In the genomic region with DNA sequence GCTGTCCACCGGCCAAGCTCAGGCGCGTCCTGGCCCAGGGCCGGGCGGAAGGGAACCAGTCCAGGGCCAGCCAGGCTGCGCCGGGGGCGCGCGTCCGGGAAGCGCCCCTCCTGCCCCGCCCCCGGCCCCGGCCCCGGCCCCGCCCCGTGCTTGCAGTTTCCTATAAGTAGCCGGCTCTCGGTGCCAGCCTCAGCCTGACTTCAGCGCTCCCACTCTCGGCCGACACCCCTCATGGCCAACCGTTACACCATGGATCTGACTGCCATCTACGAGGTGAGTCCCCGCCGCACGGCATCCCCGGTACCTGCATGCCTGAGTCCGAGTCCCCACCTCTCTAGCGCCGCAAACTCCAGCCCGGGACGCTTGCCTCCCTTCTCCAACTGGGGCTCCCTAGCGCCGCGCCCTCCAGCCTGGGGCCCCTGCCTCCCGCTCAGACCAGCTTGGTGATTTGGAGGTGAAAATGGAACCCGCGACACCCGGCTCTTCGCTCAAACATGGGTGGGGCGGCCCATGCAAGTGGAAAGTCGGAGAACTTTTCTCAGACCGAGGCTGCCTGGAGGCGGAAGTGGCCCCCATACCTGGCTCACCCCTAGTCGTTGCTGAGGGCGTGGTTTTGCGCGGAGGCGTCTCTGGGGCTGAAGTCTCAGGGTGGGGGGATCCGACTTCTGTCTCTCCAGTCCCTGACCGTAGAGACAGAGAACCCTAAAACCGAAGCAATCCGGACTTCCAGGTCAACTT, we compare ENCODE assay signal across 1 cellular context.
TF ChIP-seq lines count a peak whose summit lies in the region.

A gene with protein sequence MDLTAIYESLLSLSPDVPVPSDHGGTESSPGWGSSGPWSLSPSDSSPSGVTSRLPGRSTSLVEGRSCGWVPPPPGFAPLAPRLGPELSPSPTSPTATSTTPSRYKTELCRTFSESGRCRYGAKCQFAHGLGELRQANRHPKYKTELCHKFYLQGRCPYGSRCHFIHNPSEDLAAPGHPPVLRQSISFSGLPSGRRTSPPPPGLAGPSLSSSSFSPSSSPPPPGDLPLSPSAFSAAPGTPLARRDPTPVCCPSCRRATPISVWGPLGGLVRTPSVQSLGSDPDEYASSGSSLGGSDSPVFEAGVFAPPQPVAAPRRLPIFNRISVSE (plus strand): TSS at position 192 of the 738 bp plus-strand sequence. CDS start 58 bp downstream, at position 250.

TF ChIP-seq in A549, 52 proteins besides CTCF, POLR2A, EP300 and RAD21 (continued from another document):
- TF ChIP-seq, protein P1, sequence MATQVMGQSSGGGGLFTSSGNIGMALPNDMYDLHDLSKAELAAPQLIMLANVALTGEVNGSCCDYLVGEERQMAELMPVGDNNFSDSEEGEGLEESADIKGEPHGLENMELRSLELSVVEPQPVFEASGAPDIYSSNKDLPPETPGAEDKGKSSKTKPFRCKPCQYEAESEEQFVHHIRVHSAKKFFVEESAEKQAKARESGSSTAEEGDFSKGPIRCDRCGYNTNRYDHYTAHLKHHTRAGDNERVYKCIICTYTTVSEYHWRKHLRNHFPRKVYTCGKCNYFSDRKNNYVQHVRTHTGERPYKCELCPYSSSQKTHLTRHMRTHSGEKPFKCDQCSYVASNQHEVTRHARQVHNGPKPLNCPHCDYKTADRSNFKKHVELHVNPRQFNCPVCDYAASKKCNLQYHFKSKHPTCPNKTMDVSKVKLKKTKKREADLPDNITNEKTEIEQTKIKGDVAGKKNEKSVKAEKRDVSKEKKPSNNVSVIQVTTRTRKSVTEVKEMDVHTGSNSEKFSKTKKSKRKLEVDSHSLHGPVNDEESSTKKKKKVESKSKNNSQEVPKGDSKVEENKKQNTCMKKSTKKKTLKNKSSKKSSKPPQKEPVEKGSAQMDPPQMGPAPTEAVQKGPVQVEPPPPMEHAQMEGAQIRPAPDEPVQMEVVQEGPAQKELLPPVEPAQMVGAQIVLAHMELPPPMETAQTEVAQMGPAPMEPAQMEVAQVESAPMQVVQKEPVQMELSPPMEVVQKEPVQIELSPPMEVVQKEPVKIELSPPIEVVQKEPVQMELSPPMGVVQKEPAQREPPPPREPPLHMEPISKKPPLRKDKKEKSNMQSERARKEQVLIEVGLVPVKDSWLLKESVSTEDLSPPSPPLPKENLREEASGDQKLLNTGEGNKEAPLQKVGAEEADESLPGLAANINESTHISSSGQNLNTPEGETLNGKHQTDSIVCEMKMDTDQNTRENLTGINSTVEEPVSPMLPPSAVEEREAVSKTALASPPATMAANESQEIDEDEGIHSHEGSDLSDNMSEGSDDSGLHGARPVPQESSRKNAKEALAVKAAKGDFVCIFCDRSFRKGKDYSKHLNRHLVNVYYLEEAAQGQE (IDR thresholded peaks at IDR 0.05), result peak; percentile 47
- TF ChIP-seq ESRRA (IDR thresholded peaks at IDR 0.05; ENCODE audit: borderline replicate concordance, low read length) (no peak), FOSL2 (IDR thresholded peaks at IDR 0.05) (no peak), FOSL2 (CRISPR knock-in tag; IDR thresholded peaks at IDR 0.05) (peak; percentile 48), CBX8 (IDR thresholded peaks at IDR 0.05) (no peak), MAZ (IDR thresholded peaks at IDR 0.05; ENCODE audit: borderline replicate concordance, low read depth, low read length) (no peak; the same call in 1 of the 2 replicates), EHF (CRISPR knock-in tag; IDR thresholded peaks at IDR 0.05) (no peak; the same call in 1 of the 2 replicates), ZNF302 (CRISPR knock-in tag; IDR thresholded peaks at IDR 0.05) (no peak), BHLHE40 (IDR thresholded peaks at IDR 0.05; ENCODE audit: low read depth, low read length) (peak; percentile 18; the same call in 1 of the 2 replicates), CBX2 (IDR thresholded peaks at IDR 0.05; ENCODE audit: borderline replicate concordance, low read depth) (no peak), KDM5A (IDR thresholded peaks at IDR 0.05) (no peak), HEYL (CRISPR knock-in tag; IDR thresholded peaks at IDR 0.05) (no peak), NR3C1 (IDR thresholded peaks at IDR 0.05) (no peak), GATA3 (IDR thresholded peaks at IDR 0.05; ENCODE audit: borderline replicate concordance) (peak; percentile 34; the same call in 1 of the 2 replicates), ZSCAN20 (CRISPR knock-in tag; IDR thresholded peaks at IDR 0.05) (no peak), FOXS1 (CRISPR knock-in tag; IDR thresholded peaks at IDR 0.05) (no peak), CHD2 (IDR thresholded peaks at IDR 0.05; ENCODE audit: low read length, partially characterized antibody) (no peak), FOSB (CRISPR knock-in tag; IDR thresholded peaks at IDR 0.05) (no peak), KDM1A (IDR thresholded peaks at IDR 0.05; ENCODE audit: low read depth) (no peak), CEBPB (IDR thresholded peaks at IDR 0.05) (no peak; a peak in 1 of 4 replicates), ZC3H11A (IDR thresholded peaks at IDR 0.05) (no peak; the same call in 1 of the 2 replicates), ZFP36 (IDR thresholded peaks at IDR 0.05; ENCODE audit: borderline replicate concordance, partially characterized antibody) (no peak), POLR2AphosphoS2 (conservative IDR thresholded peaks at IDR 0.05; ENCODE audit: low read length) (no peak; the same call in 1 of the 2 replicates), PHF8 (IDR thresholded peaks at IDR 0.05; ENCODE audit: borderline replicate concordance, low read depth) (peak; percentile 96), NPAS2 (CRISPR knock-in tag; IDR thresholded peaks at IDR 0.05; ENCODE audit: borderline replicate concordance) (no peak), JUN (IDR thresholded peaks at IDR 0.05) (peak; percentile 98 to 99), RARB (CRISPR knock-in tag; IDR thresholded peaks at IDR 0.05) (peak; percentile 85), HOXB13 (CRISPR knock-in tag; IDR thresholded peaks at IDR 0.05; ENCODE audit: low read depth) (no peak)
- TF ChIP-seq, protein P2, sequence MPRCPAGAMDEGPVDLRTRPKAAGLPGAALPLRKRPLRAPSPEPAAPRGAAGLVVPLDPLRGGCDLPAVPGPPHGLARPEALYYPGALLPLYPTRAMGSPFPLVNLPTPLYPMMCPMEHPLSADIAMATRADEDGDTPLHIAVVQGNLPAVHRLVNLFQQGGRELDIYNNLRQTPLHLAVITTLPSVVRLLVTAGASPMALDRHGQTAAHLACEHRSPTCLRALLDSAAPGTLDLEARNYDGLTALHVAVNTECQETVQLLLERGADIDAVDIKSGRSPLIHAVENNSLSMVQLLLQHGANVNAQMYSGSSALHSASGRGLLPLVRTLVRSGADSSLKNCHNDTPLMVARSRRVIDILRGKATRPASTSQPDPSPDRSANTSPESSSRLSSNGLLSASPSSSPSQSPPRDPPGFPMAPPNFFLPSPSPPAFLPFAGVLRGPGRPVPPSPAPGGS (IDR thresholded peaks at IDR 0.05), result peak; percentile 99
- TF ChIP-seq, protein P3, sequence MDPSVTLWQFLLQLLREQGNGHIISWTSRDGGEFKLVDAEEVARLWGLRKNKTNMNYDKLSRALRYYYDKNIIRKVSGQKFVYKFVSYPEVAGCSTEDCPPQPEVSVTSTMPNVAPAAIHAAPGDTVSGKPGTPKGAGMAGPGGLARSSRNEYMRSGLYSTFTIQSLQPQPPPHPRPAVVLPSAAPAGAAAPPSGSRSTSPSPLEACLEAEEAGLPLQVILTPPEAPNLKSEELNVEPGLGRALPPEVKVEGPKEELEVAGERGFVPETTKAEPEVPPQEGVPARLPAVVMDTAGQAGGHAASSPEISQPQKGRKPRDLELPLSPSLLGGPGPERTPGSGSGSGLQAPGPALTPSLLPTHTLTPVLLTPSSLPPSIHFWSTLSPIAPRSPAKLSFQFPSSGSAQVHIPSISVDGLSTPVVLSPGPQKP (IDR thresholded peaks at IDR 0.05; ENCODE audit: low read depth, low read length), result no peak
- TF ChIP-seq, protein P4, sequence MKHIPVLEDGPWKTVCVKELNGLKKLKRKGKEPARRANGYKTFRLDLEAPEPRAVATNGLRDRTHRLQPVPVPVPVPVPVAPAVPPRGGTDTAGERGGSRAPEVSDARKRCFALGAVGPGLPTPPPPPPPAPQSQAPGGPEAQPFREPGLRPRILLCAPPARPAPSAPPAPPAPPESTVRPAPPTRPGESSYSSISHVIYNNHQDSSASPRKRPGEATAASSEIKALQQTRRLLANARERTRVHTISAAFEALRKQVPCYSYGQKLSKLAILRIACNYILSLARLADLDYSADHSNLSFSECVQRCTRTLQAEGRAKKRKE (CRISPR knock-in tag; IDR thresholded peaks at IDR 0.05; ENCODE audit: low read depth), result no peak
- TF ChIP-seq, protein P5, sequence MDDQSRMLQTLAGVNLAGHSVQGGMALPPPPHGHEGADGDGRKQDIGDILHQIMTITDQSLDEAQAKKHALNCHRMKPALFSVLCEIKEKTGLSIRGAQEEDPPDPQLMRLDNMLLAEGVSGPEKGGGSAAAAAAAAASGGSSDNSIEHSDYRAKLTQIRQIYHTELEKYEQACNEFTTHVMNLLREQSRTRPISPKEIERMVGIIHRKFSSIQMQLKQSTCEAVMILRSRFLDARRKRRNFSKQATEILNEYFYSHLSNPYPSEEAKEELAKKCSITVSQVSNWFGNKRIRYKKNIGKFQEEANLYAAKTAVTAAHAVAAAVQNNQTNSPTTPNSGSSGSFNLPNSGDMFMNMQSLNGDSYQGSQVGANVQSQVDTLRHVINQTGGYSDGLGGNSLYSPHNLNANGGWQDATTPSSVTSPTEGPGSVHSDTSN (IDR thresholded peaks at IDR 0.05), result peak; percentile 64
- TF ChIP-seq, protein P6, sequence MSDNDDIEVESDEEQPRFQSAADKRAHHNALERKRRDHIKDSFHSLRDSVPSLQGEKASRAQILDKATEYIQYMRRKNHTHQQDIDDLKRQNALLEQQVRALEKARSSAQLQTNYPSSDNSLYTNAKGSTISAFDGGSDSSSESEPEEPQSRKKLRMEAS (IDR thresholded peaks at IDR 0.05), result peak; percentile 81
- TF ChIP-seq, protein P7, sequence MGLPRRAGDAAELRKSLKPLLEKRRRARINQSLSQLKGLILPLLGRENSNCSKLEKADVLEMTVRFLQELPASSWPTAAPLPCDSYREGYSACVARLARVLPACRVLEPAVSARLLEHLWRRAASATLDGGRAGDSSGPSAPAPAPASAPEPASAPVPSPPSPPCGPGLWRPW (IDR thresholded peaks at IDR 0.05), result no peak
